ENCODE assay signal across 9 cellular contexts in the genomic region with DNA sequence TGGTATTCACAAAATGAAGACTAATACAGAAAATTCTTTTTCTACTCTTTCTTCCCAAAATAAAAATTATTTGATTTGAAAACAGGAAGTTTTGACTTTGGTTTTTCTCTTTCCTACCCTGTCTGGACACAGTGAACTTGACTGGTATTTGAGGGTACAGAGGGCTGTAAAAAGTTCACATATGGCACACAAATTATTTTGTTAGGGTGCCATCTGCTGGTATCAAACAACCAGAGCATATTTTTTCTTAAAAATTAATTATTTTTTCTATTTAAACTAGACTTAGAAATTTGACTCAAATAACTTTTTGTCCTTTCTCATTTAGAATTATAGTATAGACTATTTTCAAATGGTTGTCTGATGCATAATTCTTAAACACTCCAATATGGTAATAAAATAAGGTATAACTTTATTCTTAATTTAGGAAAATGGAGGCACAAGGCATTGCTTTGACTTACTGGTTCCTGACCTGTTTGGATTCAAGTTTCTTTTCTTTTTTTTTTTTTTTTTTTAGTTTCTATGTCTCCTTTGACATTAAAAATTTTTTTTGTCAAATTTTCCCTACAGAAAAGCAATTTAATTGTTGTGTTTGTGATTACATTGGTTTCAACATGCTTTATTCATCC.
A peak's percentile ranks its signal among the peaks of the same experiment; 100 is the strongest.
DNase-seq lines count a peak whose midpoint lies in the region; ATAC-seq and TF ChIP-seq lines count a peak whose summit lies in the region.
"Had no signal": no experiment of that assay in that cellular context is flagged by ENCODE, and none has a peak within 500 bp of the region (broad histone marks: within the 10 kb centered on the region; RNA-seq: fewer than 3 reads in every experiment).

No MANE protein-coding gene starts in this region.

- H3K27ac ChIP-seq in heart left ventricle, result no peak overlapping the region
- H3K27ac ChIP-seq in transverse colon, result no peak overlapping the region

- H3K4me1 ChIP-seq in heart left ventricle, result no peaks in the 10 kb centered on the region
- no peaks in the 10 kb centered on the region for H3K4me1 ChIP-seq in transverse colon

- DNase-seq in heart left ventricle (no peak), cardiac septum (ENCODE audit: low spot score) (no peak), NCI-H748 treated with DMSO at 0.1 percent for 48 hours (lab: John Stamatoyannopoulos, UW) (peak; percentile 56), fibroblast of pulmonary artery (ENCODE audit: low read depth) (peak; percentile 57), transverse colon (no peak), GM13976 (ENCODE audit: low spot score) (no peak), OCI-M2 (lab: John Stamatoyannopoulos, UW; ENCODE audit: unreplicated experiment) (no peak)
- DNase-seq: activated CD4-positive, alpha-beta T cell treated with anti-CD3 and anti-CD28 coated beads for 4 hours had no signal

- H3K4me3 ChIP-seq in heart left ventricle (no peak overlapping the region), fibroblast of pulmonary artery (replicated peaks; ENCODE audit: low read depth, low read length) (no peak overlapping the region), transverse colon (no peak overlapping the region)

- in situ Hi-C loops in transverse colon (cut with MboI; ENCODE audit: low pct_ligation_motif_present in 1 of 4, low pct_unique_long_range_greater_than_20kb in 1 of 4, low sequenced_read_pairs in 3 of 4), result loop anchor here in 3 of 4 donors (10.0 to 25.0 kb wide), 2 partner anchors 775 to 792 kb away; partner anchors contain the start of gene FOXG1 (in 2 of the 3)
- in situ Hi-C loops in GM13976 (cut with MboI; ENCODE audit: low sequenced_read_pairs, unreplicated experiment), result loop anchor here (10.0 kb wide), 1 partner anchor 782 kb away; no protein-coding TSS in a partner anchor

- H3K9me3 ChIP-seq in heart left ventricle (peaks cover 0 to 3% (median 0%) of the 10 kb centered on the region in 12 donors), transverse colon (no peaks in the 10 kb centered on the region)

- H3K27me3 ChIP-seq in heart left ventricle (no peaks in the 10 kb centered on the region), transverse colon (no peaks in the 10 kb centered on the region)

- intact Hi-C loops in heart left ventricle (cut with DNase I) (loop anchor here in 5 of 10 donors (5.0 to 10.0 kb wide), 3 partner anchors 780 to 785 kb away; no protein-coding TSS in a partner anchor), cardiac septum (cut with DNase I) (loop anchor here (5.0 kb wide), 1 partner anchor 785 kb away; no protein-coding TSS in a partner anchor), transverse colon (cut with DNase I; ENCODE audit: low total_unique reads) (no loop called here)

- TF ChIP-seq CTCF in heart left ventricle (IDR thresholded peaks at IDR 0.05) (peak in 11 of 12 donors; percentile 13 to 50 (median 33)), fibroblast of pulmonary artery (IDR thresholded peaks at IDR 0.05; ENCODE audit: low read length, missing control alignments) (peak; percentile 52), transverse colon (IDR thresholded peaks at IDR 0.05) (peak in 3 of 5 experiments; percentile 8 to 32 (median 19)), GM13976 (IDR thresholded peaks at IDR 0.05; ENCODE audit: borderline replicate concordance, control extremely low read depth, extremely low read depth, insufficient read depth, missing control alignments) (no peak)

- no peaks in the 10 kb centered on the region for H3K36me3 ChIP-seq in heart left ventricle
- H3K36me3 ChIP-seq in transverse colon, result no peaks in the 10 kb centered on the region

- TF ChIP-seq EP300 in transverse colon (IDR thresholded peaks at IDR 0.05; ENCODE audit: low read depth), result no peak

- no peak for ATAC-seq in heart left ventricle
- ATAC-seq in GM18868 (IDR thresholded peaks at IDR 0.05; ENCODE audit: unreplicated experiment), result no peak

- TF ChIP-seq POLR2A in heart left ventricle (IDR thresholded peaks at IDR 0.05) (no peak), transverse colon (IDR thresholded peaks at IDR 0.05) (no peak)

Comparison
In these comparisons a context has a peak if more than half of its experiments do, and no peak if none do; other contexts are left out.
1. DNase-seq: peak in NCI-H748 treated with DMSO at 0.1 percent for 48 hours (single experiment) and fibroblast of pulmonary artery (single experiment); none in heart left ventricle (0 of 5), cardiac septum (single experiment), transverse colon (single experiment), GM13976 (single experiment) and OCI-M2 (single experiment).